Comparison of ENCODE assay signal across 16 cellular contexts in genomic region chr18:49588971-49589370, GRCh38. TPM values are rescaled to one million over a fixed set of nuclear protein-coding genes. Genes with fewer than 3 reads are reported as not detected.
DNase-seq lines count a peak whose midpoint lies in the region; ATAC-seq and TF ChIP-seq lines count a peak whose summit lies in the region.
"Had no signal": no experiment of that assay in that cellular context is flagged by ENCODE, and none has a peak within 500 bp of the region (broad histone marks: within the 10 kb centered on the region; RNA-seq: fewer than 3 reads in every experiment).

No MANE protein-coding gene starts in this region.

- no peak overlapping the region for H3K4me3 Mint-ChIP-seq in natural killer cell
- H3K4me3 Mint-ChIP-seq in activated CD8-positive, alpha-beta T cell treated with anti-CD3 and anti-CD28 coated beads, Interleukin-2, amount 10 ng/mL, durations not matched to agents 7 days and 5 days = no peak overlapping the region
- H3K4me3 Mint-ChIP-seq: CD14-positive monocyte; CD8-positive, alpha-beta T cell; H9 had no signal

- no peak overlapping the region for H3K27ac Mint-ChIP-seq in natural killer cell
- no peak overlapping the region for H3K27ac Mint-ChIP-seq in activated CD8-positive, alpha-beta T cell treated with anti-CD3 and anti-CD28 coated beads, Interleukin-2, amount 10 ng/mL, durations not matched to agents 7 days and 5 days
- H3K27ac Mint-ChIP-seq: CD14-positive monocyte; CD8-positive, alpha-beta T cell had no signal

- H3K9me3 Mint-ChIP-seq in natural killer cell = no peaks in the 10 kb centered on the region
- H3K9me3 Mint-ChIP-seq in activated CD8-positive, alpha-beta T cell treated with anti-CD3 and anti-CD28 coated beads, Interleukin-2, amount 10 ng/mL, durations not matched to agents 7 days and 5 days (ENCODE audit: insufficient read depth) = no peaks in the 10 kb centered on the region
- H3K9me3 Mint-ChIP-seq: CD14-positive monocyte; CD8-positive, alpha-beta T cell; H9 had no signal

- TF ChIP-seq CTCF in natural killer cell (IDR thresholded peaks at IDR 0.05) = no peak

- H3K27me3 Mint-ChIP-seq in natural killer cell (ENCODE audit: low read depth in 2 of 2) = peaks cover 4 to 11% of the 10 kb centered on the region in 2 donors
- H3K27me3 Mint-ChIP-seq in activated CD8-positive, alpha-beta T cell treated with anti-CD3 and anti-CD28 coated beads, Interleukin-2, amount 10 ng/mL, durations not matched to agents 7 days and 5 days (ENCODE audit: low read depth) = peaks cover 4% of the 10 kb centered on the region

- H3K36me3 Mint-ChIP-seq in natural killer cell = no peaks in the 10 kb centered on the region
- H3K36me3 Mint-ChIP-seq in activated CD8-positive, alpha-beta T cell treated with anti-CD3 and anti-CD28 coated beads, Interleukin-2, amount 10 ng/mL, durations not matched to agents 7 days and 5 days (ENCODE audit: low read depth) = no peaks in the 10 kb centered on the region
- H3K36me3 Mint-ChIP-seq: CD14-positive monocyte; CD8-positive, alpha-beta T cell had no signal

- intact Hi-C loops in natural killer cell (cut with micrococcal nuclease) = no loop called here

- ATAC-seq in natural killer cell = no peak
- no peak for ATAC-seq in activated CD8-positive, alpha-beta T cell treated with anti-CD3 and anti-CD28 coated beads, Interleukin-2, amount 10 ng/mL, durations not matched to agents 7 days and 5 days
- ATAC-seq: CD8-positive, alpha-beta T cell had no signal

- POLR2A ChIA-PET in activated CD8-positive, alpha-beta T cell treated with anti-CD3 and anti-CD28 coated beads, Interleukin-2, amount 10 ng/mL, durations not matched to agents 7 days and 5 days (lab: Charles Lee) = no interaction called here

- CTCF ChIA-PET in activated CD8-positive, alpha-beta T cell treated with anti-CD3 and anti-CD28 coated beads, Interleukin-2, amount 10 ng/mL, durations not matched to agents 7 days and 5 days (lab: Charles Lee) = no interaction called here

- H3K4me1 Mint-ChIP-seq in natural killer cell = no peaks in the 10 kb centered on the region
- H3K4me1 Mint-ChIP-seq in activated CD8-positive, alpha-beta T cell treated with anti-CD3 and anti-CD28 coated beads, Interleukin-2, amount 10 ng/mL, durations not matched to agents 7 days and 5 days (ENCODE audit: low read depth) = no peaks in the 10 kb centered on the region
- H3K4me1 Mint-ChIP-seq: CD14-positive monocyte had no signal

- peak; percentile 24 for DNase-seq in NCI-H1436 (lab: John Stamatoyannopoulos, UW)
- DNase-seq in NCI-H1436 treated with DMSO at 0.1 percent for 48 hours (lab: John Stamatoyannopoulos, UW) = no peak
- DNase-seq in NCI-H2227 treated with DMSO at 0.1 percent for 48 hours (lab: John Stamatoyannopoulos, UW) = peak; percentile 37
- DNase-seq in islet precursor cell = peak; percentile 19
- DNase-seq in natural killer cell = no peak
- no peak for DNase-seq in activated CD8-positive, alpha-beta T cell treated with anti-CD3 and anti-CD28 coated beads, Interleukin-2, amount 10 ng/mL, durations not matched to agents 7 days and 5 days
- DNase-seq in NCI-H1105 treated with DMSO at 0.1 percent for 48 hours (lab: John Stamatoyannopoulos, UW) = no peak
- DNase-seq in NCI-H526 (lab: John Stamatoyannopoulos, UW) = no peak
- DNase-seq: CD8-positive, alpha-beta T cell; COR-L47; DMS153; DMS79 treated with DMSO at 0.1 percent for 48 hours; EL; GOT3; H9 had no signal

RNA-seq across cellular contexts. Expression of gene LIPG, which starts 27.1 kb away (rescaled TPM):
- total RNA-seq in natural killer cell = under 1 TPM in 1 of 3 donors, not detected in 2; 0.48 TPM
- under 1 TPM in 1 of 2 experiments, not detected in 1; 0.11 TPM for total RNA-seq in activated CD8-positive, alpha-beta T cell treated with anti-CD3 and anti-CD28 coated beads, Interleukin-2, amount 10 ng/mL, durations not matched to agents 7 days and 5 days
- total RNA-seq: CD8-positive, alpha-beta T cell had no signal

Comparison
In these comparisons a context has a peak if more than half of its experiments do, and no peak if none do; other contexts are left out.
1. DNase-seq: peak in NCI-H1436 (single experiment), NCI-H2227 treated with DMSO at 0.1 percent for 48 hours (single experiment) and islet precursor cell (single experiment); none in NCI-H1436 treated with DMSO at 0.1 percent for 48 hours (single experiment), natural killer cell (single experiment), activated CD8-positive, alpha-beta T cell treated with anti-CD3 and anti-CD28 coated beads, Interleukin-2, amount 10 ng/mL, durations not matched to agents 7 days and 5 days (single experiment), NCI-H1105 treated with DMSO at 0.1 percent for 48 hours (single experiment) and NCI-H526 (0 of 2).